ENCODE assay signal across 8 cellular contexts in the genomic region with DNA sequence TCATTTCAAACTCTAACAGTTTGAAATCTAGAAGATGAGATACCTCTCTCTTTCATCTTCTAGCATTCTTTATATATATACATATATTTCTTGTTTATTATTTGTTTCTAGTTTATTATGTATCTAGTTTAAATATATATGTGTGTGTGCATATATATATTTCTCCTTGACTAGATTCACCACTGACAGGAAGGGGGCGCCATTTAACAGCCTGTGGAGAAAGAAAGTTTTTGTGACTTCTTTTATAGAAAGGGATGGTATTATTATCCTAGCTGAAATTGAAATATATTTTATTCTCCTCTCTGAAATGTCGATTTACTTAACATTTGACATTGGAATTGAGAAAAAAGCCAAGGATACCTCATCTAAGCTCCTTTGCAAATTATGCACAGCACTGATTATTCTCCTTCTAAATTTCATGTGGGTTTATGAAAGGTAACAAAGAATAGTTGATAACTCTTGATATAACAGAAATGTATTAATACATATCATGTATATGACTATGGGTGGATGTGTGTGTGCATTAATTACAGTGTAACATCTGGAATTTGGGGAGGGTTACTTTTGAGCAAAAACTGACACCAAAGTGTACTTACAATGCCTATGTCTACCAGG.
A peak's percentile ranks its signal among the peaks of the same experiment; 100 is the strongest.
DNase-seq lines count a peak whose midpoint lies in the region; ATAC-seq and TF ChIP-seq lines count a peak whose summit lies in the region.

No MANE protein-coding gene starts in this region.

- intact Hi-C loops in left lung (cut with DNase I) = no loop called here

- no peaks in the 10 kb centered on the region for H3K4me1 ChIP-seq in left lung

- H3K36me3 ChIP-seq in left lung = no peaks in the 10 kb centered on the region

- no peaks in the 10 kb centered on the region for H3K9me3 ChIP-seq in left lung

- H3K27me3 ChIP-seq in left lung = no peaks in the 10 kb centered on the region

- H3K27ac ChIP-seq in left lung = no peak overlapping the region

- TF ChIP-seq CTCF in cardiac fibroblast (IDR thresholded peaks at IDR 0.05; ENCODE audit: low read depth, low read length) (peak; percentile 84), left lung (IDR thresholded peaks at IDR 0.05) (peak; percentile 40 to 59)

- DNase-seq in ELR (ENCODE audit: low read depth) = peak; percentile 66
- peak; percentile 1 for DNase-seq in KG1 (lab: John Stamatoyannopoulos, UW)
- peak; percentile 26 to 47 for DNase-seq in SHP77 (lab: John Stamatoyannopoulos, UW)
- DNase-seq in cardiac fibroblast (ENCODE audit: low read depth in 2 of 2) = peak; percentile 81 to 82
- DNase-seq in left lung = peak in 1 of 2 donors; percentile 34
- DNase-seq in stimulated activated CD8-positive, alpha-beta memory T cell treated with anti-CD3 and anti-CD28 coated beads, Interleukin-7, amount 100 ng/mL, for 24 hours (ENCODE audit: low read depth) = peak; percentile 5

- H3K4me3 ChIP-seq in cardiac fibroblast (replicated peaks in 1 of 2; ENCODE audit: low read depth in 2 of 2, low read length in 2 of 2) (no peak overlapping the region), left lung (no peak overlapping the region)

- ATAC-seq in left lung (peak; percentile 75), HG03520 (IDR thresholded peaks at IDR 0.05; ENCODE audit: unreplicated experiment) (no peak), HG03565 (IDR thresholded peaks at IDR 0.05; ENCODE audit: unreplicated experiment) (no peak)
